ENCODE assay signal across 11 cellular contexts in genomic region chr7:14233898-14234174, GRCh38.
"Had no signal": no experiment of that assay in that cellular context is flagged by ENCODE, and none has a peak within 500 bp of the region (broad histone marks: within the 10 kb centered on the region; RNA-seq: fewer than 3 reads in every experiment).

No MANE protein-coding gene starts in this region.

- H3K27me3 ChIP-seq: foreskin keratinocyte, pancreas, thyroid gland, uterus had no signal

- H3K4me1 ChIP-seq: lower lobe of right lung, pancreas, thyroid gland, uterus had no signal

- DNase-seq: activated CD4-positive, alpha-beta T cell treated with anti-CD3 and anti-CD28 coated beads, Interleukin-2, amount 50 U/mL, for 48 hours; activated naive CD4-positive, alpha-beta T cell treated with anti-CD3 and anti-CD28 coated beads for 36 hours; activated naive CD8-positive, alpha-beta T cell treated with anti-CD3 and anti-CD28 coated beads, Interleukin-2, amount 50 U/mL, for 24 hours; aorta; dermis blood vessel endothelial cell; effector memory CD8-positive, alpha-beta T cell; lower lobe of right lung; pancreas; thyroid gland; uterus had no signal

- H3K27ac ChIP-seq: foreskin keratinocyte, lower lobe of right lung, pancreas, thyroid gland, uterus had no signal

- H3K4me3 ChIP-seq: lower lobe of right lung, pancreas, thyroid gland, uterus had no signal

- H3K36me3 ChIP-seq: lower lobe of right lung, pancreas, thyroid gland, uterus had no signal

- H3K9me3 ChIP-seq: lower lobe of right lung, pancreas, thyroid gland, uterus had no signal
